8 cellular contexts compared by ENCODE assay signal in the genomic region with DNA sequence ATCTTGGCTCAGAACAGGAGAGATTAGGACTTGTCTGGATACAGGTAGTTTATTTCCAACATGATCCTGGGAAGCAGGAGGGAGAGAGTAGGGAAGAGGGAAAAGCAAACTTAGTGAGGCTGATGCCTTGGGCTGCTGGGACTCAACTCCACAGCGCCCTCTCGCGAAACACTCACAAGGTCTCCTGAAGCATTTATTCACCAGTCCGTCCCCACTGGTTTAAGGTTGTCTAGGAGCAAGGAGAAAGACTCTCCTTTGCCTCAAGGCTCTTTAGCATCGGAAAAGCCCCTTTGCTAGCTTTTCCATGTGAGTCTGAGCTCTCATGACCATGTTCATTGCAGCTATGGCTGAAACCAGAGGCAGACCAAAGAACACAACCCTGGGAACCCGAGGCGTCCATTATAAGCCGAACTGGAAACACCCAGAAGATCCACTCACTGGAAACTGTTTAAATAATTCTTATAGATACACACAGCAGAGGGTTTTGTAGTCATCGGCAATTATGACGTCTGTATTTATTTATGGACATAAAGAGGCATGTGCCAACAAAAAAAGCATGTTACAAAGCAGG.
DNase-seq lines count a peak whose midpoint lies in the region; ATAC-seq and TF ChIP-seq lines count a peak whose summit lies in the region.

No MANE protein-coding gene starts in this region.

- DNase-seq in AG10803 (ENCODE audit: low read depth) = peak; percentile 56
- peak; percentile 50 for DNase-seq in HCEC 1CT
- peak; percentile 88 for DNase-seq in SK-MEL-5 (ENCODE audit: low read depth, low spot score)
- peak; percentile 84 for DNase-seq in choroid plexus epithelial cell (ENCODE audit: low read depth)
- peak in 1 of 2 donors; percentile 78 for DNase-seq in left colon
- DNase-seq in stimulated activated CD4-positive, alpha-beta T cell treated with anti-CD3 and anti-CD28 coated beads, TNF-alpha, amount 100 ng/mL, for 48 hours (ENCODE audit: low read depth in 3 of 3) = peak; percentile 3 to 13 (median 4)
- DNase-seq in NCI-H2029 (lab: John Stamatoyannopoulos, UW) = no peak

- intact Hi-C loops in left colon (cut with DNase I, micrococcal nuclease) = no loop called here

- peak; percentile 70 for TF ChIP-seq CTCF in AG10803 (conservative IDR thresholded peaks at IDR 0.05; ENCODE audit: low read length)
- peak; percentile 86 for TF ChIP-seq CTCF in choroid plexus epithelial cell (conservative IDR thresholded peaks at IDR 0.05; ENCODE audit: low read depth, low read length)

- ATAC-seq in left colon (peak; percentile 75), GM19463 (IDR thresholded peaks at IDR 0.05; ENCODE audit: unreplicated experiment) (no peak)

- in situ Hi-C loops in SK-MEL-5 (cut with HindIII; ENCODE audit: low pct_unique_long_range_greater_than_20kb, low sequenced_read_pairs) = no loop called here

- H3K4me3 ChIP-seq in AG10803 (ENCODE audit: low read length) = no peak overlapping the region
- H3K4me3 ChIP-seq in choroid plexus epithelial cell (ENCODE audit: low read depth, low read length) = no peak overlapping the region
